In genomic region chr1:216750031-216750627, GRCh38 we compare ENCODE assay signal across 8 cellular contexts. TPM values are rescaled to one million over a fixed set of nuclear protein-coding genes. Genes with fewer than 3 reads are reported as not detected.
DNase-seq lines count a peak whose midpoint lies in the region; ATAC-seq and TF ChIP-seq lines count a peak whose summit lies in the region.

No MANE protein-coding gene starts in this region.

- TF ChIP-seq CTCF in HFF-Myc (IDR thresholded peaks at IDR 0.05; ENCODE audit: low read depth, low read length, missing control alignments): peak; percentile 56
- peak; percentile 85 for TF ChIP-seq CTCF in VCaP (conservative IDR thresholded peaks at IDR 0.05)
- TF ChIP-seq CTCF in CD8-positive, alpha-beta T cell (IDR thresholded peaks at IDR 0.05): no peak

- CTCF ChIA-PET in CD8-positive, alpha-beta T cell (lab: Charles Lee): no interaction called here

- no peak overlapping the region for H3K27ac Mint-ChIP-seq in CD8-positive, alpha-beta T cell

- no peak overlapping the region for H3K4me3 ChIP-seq in HFF-Myc (replicated peaks; ENCODE audit: low read depth, low read length)
- no peak overlapping the region for H3K4me3 ChIP-seq in skeletal muscle cell (ENCODE audit: low read depth, low read length)
- H3K4me3 ChIP-seq in CD8-positive, alpha-beta T cell (ENCODE audit: low read depth, low read length): no peak overlapping the region

- DNase-seq in DMS 273 treated with DMSO at 0.1 percent for 48 hours (lab: John Stamatoyannopoulos, UW) (peak; percentile 15), HFF-Myc (ENCODE audit: extremely low read depth, low read depth) (peak; percentile 15), NCI-H2081 treated with DMSO at 0.1 percent for 48 hours (lab: John Stamatoyannopoulos, UW) (peak; percentile 69), left cardiac atrium (no peak), skeletal muscle cell (ENCODE audit: low read depth) (peak; percentile 20)
- no peak for DNase-seq in CD8-positive, alpha-beta T cell
- no peak for DNase-seq in activated CD8-positive, alpha-beta memory T cell treated with anti-CD3 and anti-CD28 coated beads, Interleukin-2, amount 50 U/mL, for 4 hours

- intact Hi-C loops in left cardiac atrium (cut with DNase I): loop anchor here in 1 of 2 donors (5.0 to 10.0 kb wide), 3 partner anchors 207 to 482 kb away; no protein-coding TSS in a partner anchor
- intact Hi-C loops in CD8-positive, alpha-beta T cell (cut with DNase I, micrococcal nuclease): no loop called here

- H3K27ac ChIP-seq in VCaP: no peak overlapping the region
- H3K27ac ChIP-seq in CD8-positive, alpha-beta T cell (ENCODE audit: low read depth, low read length): no peak overlapping the region

- no peaks in the 10 kb centered on the region for H3K27me3 Mint-ChIP-seq in CD8-positive, alpha-beta T cell (ENCODE audit: low read depth)

- peak; percentile 86 for ATAC-seq in left cardiac atrium
- no peak for ATAC-seq in CD8-positive, alpha-beta T cell

- no peaks in the 10 kb centered on the region for H3K4me1 ChIP-seq in CD8-positive, alpha-beta T cell (ENCODE audit: insufficient read depth, low read length)

- no peaks in the 10 kb centered on the region for H3K36me3 ChIP-seq in CD8-positive, alpha-beta T cell (ENCODE audit: insufficient read depth, low read length)

- H3K9me3 ChIP-seq in CD8-positive, alpha-beta T cell (ENCODE audit: low read length): no peaks in the 10 kb centered on the region

- no peaks in the 10 kb centered on the region for H3K36me3 Mint-ChIP-seq in CD8-positive, alpha-beta T cell

- no peaks in the 10 kb centered on the region for H3K4me1 Mint-ChIP-seq in CD8-positive, alpha-beta T cell (ENCODE audit: low read depth)

- peaks cover 1% of the 10 kb centered on the region for H3K9me3 Mint-ChIP-seq in CD8-positive, alpha-beta T cell

- POLR2A ChIA-PET in CD8-positive, alpha-beta T cell (lab: Charles Lee): no interaction called here

- H3K27me3 ChIP-seq in CD8-positive, alpha-beta T cell (ENCODE audit: insufficient read depth, low read length): no peaks in the 10 kb centered on the region

- no peak overlapping the region for H3K4me3 Mint-ChIP-seq in CD8-positive, alpha-beta T cell

RNA-seq across cellular contexts. Expression of gene ESRRG, which starts 26.9 kb away (rescaled TPM):
- total RNA-seq in left cardiac atrium: 10 to 100 TPM; 17.5 to 29.5 TPM
- not detected for total RNA-seq in CD8-positive, alpha-beta T cell

Comparison
In these comparisons a context has a peak if more than half of its experiments do, and no peak if none do; other contexts are left out.
1. DNase-seq: peak in DMS 273 treated with DMSO at 0.1 percent for 48 hours (single experiment), HFF-Myc (single experiment), NCI-H2081 treated with DMSO at 0.1 percent for 48 hours (single experiment) and skeletal muscle cell (single experiment); none in left cardiac atrium (single experiment), CD8-positive, alpha-beta T cell (0 of 7) and activated CD8-positive, alpha-beta memory T cell treated with anti-CD3 and anti-CD28 coated beads, Interleukin-2, amount 50 U/mL, for 4 hours (single experiment).
2. RNA of gene ESRRG, which starts 26.9 kb away (total RNA-seq): 17.5 to 29.5 TPM in left cardiac atrium; not detected in CD8-positive, alpha-beta T cell; every median in the first group is over 10 times any median in the second.